1 cellular context compared by ENCODE assay signal in genomic region chr6:142925575-142926110, GRCh38.
TF ChIP-seq lines count a peak whose summit lies in the region.

No MANE protein-coding gene starts in this region.

TF ChIP-seq in HepG2, 621 proteins besides CTCF, POLR2A, EP300 and RAD21 (continues in another document):
- TF ChIP-seq, protein P1, sequence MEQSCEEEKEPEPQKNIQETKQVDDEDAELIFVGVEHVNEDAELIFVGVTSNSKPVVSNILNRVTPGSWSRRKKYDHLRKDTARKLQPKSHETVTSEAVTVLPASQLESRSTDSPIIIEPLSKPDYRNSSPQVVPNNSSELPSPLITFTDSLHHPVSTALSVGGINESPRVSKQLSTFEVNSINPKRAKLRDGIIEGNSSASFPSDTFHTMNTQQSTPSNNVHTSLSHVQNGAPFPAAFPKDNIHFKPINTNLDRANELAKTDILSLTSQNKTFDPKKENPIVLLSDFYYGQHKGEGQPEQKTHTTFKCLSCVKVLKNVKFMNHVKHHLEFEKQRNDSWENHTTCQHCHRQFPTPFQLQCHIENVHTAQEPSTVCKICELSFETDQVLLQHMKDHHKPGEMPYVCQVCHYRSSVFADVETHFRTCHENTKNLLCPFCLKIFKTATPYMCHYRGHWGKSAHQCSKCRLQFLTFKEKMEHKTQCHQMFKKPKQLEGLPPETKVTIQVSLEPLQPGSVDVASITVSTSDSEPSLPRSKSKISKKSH (CRISPR knock-in tag; IDR thresholded peaks at IDR 0.05; ENCODE audit: borderline replicate concordance), result no peak
- TF ChIP-seq CSRNP2 (CRISPR knock-in tag; conservative IDR thresholded peaks at IDR 0.05; ENCODE audit: low read depth), result no peak
- TF ChIP-seq, protein P2, sequence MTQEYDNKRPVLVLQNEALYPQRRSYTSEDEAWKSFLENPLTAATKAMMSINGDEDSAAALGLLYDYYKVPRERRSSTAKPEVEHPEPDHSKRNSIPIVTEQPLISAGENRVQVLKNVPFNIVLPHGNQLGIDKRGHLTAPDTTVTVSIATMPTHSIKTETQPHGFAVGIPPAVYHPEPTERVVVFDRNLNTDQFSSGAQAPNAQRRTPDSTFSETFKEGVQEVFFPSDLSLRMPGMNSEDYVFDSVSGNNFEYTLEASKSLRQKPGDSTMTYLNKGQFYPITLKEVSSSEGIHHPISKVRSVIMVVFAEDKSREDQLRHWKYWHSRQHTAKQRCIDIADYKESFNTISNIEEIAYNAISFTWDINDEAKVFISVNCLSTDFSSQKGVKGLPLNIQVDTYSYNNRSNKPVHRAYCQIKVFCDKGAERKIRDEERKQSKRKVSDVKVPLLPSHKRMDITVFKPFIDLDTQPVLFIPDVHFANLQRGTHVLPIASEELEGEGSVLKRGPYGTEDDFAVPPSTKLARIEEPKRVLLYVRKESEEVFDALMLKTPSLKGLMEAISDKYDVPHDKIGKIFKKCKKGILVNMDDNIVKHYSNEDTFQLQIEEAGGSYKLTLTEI (CRISPR knock-in tag; conservative IDR thresholded peaks at IDR 0.05), result no peak
- TF ChIP-seq GZF1 (CRISPR knock-in tag; IDR thresholded peaks at IDR 0.05), result no peak
- peak; percentile 61; the same call in 1 of the 2 replicates for TF ChIP-seq SOX13 (IDR thresholded peaks at IDR 0.05)
- peak in 1 of 2 experiments; percentile 92; a peak in 2 of 4 replicates for TF ChIP-seq SOX13 (CRISPR knock-in tag; conservative IDR thresholded peaks at IDR 0.05 in 1 of 2, IDR thresholded peaks at IDR 0.05 in 1 of 2)
- TF ChIP-seq PAXIP1 (CRISPR knock-in tag; conservative IDR thresholded peaks at IDR 0.05), result peak; percentile 64
- no peak for TF ChIP-seq RBAK (CRISPR knock-in tag; IDR thresholded peaks at IDR 0.05)
- no peak for TF ChIP-seq ZNF225 (CRISPR knock-in tag; IDR thresholded peaks at IDR 0.05)
- TF ChIP-seq PRDM15 (CRISPR knock-in tag; IDR thresholded peaks at IDR 0.05), result no peak
- no peak for TF ChIP-seq ZNF781 (CRISPR knock-in tag; IDR thresholded peaks at IDR 0.05; ENCODE audit: borderline replicate concordance, not compliant biosample characterization)
- TF ChIP-seq ZBTB20 (CRISPR knock-in tag; IDR thresholded peaks at IDR 0.05; ENCODE audit: borderline replicate concordance, low read depth), result no peak
- no peak for TF ChIP-seq FOXK2 (IDR thresholded peaks at IDR 0.05)
- peak; percentile 73 for TF ChIP-seq SAP130 (CRISPR knock-in tag; IDR thresholded peaks at IDR 0.05; ENCODE audit: low read depth)
- peak; percentile 76 for TF ChIP-seq HNF4A (CRISPR knock-in tag; IDR thresholded peaks at IDR 0.05)
- TF ChIP-seq ZBTB42 (CRISPR knock-in tag; IDR thresholded peaks at IDR 0.05), result no peak
- no peak for TF ChIP-seq NPAS2 (CRISPR knock-in tag; IDR thresholded peaks at IDR 0.05; ENCODE audit: borderline replicate concordance)
- TF ChIP-seq CBX5 (CRISPR knock-in tag; IDR thresholded peaks at IDR 0.05; ENCODE audit: borderline replicate concordance), result no peak
- TF ChIP-seq ZNF430 (CRISPR knock-in tag; IDR thresholded peaks at IDR 0.05), result no peak
- peak; percentile 69; the same call in 1 of the 2 replicates for TF ChIP-seq POLR2AphosphoS2 (IDR thresholded peaks at IDR 0.05; ENCODE audit: low read depth, low read length)
- no peak for TF ChIP-seq KLF9 (CRISPR knock-in tag; IDR thresholded peaks at IDR 0.05; ENCODE audit: low read depth)
- no peak for TF ChIP-seq ZNF562 (CRISPR knock-in tag; IDR thresholded peaks at IDR 0.05; ENCODE audit: borderline replicate concordance)
- TF ChIP-seq, protein P3, sequence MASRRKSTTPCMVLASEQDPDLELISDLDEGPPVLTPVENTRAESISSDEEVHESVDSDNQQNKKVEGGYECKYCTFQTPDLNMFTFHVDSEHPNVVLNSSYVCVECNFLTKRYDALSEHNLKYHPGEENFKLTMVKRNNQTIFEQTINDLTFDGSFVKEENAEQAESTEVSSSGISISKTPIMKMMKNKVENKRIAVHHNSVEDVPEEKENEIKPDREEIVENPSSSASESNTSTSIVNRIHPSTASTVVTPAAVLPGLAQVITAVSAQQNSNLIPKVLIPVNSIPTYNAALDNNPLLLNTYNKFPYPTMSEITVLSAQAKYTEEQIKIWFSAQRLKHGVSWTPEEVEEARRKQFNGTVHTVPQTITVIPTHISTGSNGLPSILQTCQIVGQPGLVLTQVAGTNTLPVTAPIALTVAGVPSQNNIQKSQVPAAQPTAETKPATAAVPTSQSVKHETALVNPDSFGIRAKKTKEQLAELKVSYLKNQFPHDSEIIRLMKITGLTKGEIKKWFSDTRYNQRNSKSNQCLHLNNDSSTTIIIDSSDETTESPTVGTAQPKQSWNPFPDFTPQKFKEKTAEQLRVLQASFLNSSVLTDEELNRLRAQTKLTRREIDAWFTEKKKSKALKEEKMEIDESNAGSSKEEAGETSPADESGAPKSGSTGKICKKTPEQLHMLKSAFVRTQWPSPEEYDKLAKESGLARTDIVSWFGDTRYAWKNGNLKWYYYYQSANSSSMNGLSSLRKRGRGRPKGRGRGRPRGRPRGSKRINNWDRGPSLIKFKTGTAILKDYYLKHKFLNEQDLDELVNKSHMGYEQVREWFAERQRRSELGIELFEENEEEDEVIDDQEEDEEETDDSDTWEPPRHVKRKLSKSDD (CRISPR knock-in tag; IDR thresholded peaks at IDR 0.05; ENCODE audit: low read depth), result no peak
- no peak for TF ChIP-seq HMGA1 (CRISPR knock-in tag; conservative IDR thresholded peaks at IDR 0.05)
- TF ChIP-seq ZNF512B (CRISPR knock-in tag; IDR thresholded peaks at IDR 0.05; ENCODE audit: borderline replicate concordance), result no peak
- peak; percentile 45; the same call in 1 of the 2 replicates for TF ChIP-seq HMG20A (CRISPR knock-in tag; IDR thresholded peaks at IDR 0.05; ENCODE audit: borderline replicate concordance)
- no peak for TF ChIP-seq GPBP1L1 (CRISPR knock-in tag; IDR thresholded peaks at IDR 0.05)
- TF ChIP-seq ZSCAN31 (CRISPR knock-in tag; IDR thresholded peaks at IDR 0.05; ENCODE audit: low read depth), result no peak
- no peak for TF ChIP-seq ZNF546 (CRISPR knock-in tag; conservative IDR thresholded peaks at IDR 0.05)
- no peak for TF ChIP-seq LCORL (IDR thresholded peaks at IDR 0.05)
- no peak for TF ChIP-seq LCORL (CRISPR knock-in tag; IDR thresholded peaks at IDR 0.05)
- no peak for TF ChIP-seq MTA3 (CRISPR knock-in tag; IDR thresholded peaks at IDR 0.05)
- no peak for TF ChIP-seq TIGD3 (CRISPR knock-in tag; IDR thresholded peaks at IDR 0.05; ENCODE audit: borderline replicate concordance)
- TF ChIP-seq HOXD1 (CRISPR knock-in tag; IDR thresholded peaks at IDR 0.05), result no peak
- peak; percentile 4; the same call in 1 of the 2 replicates for TF ChIP-seq CREB1 (IDR thresholded peaks at IDR 0.05)
- peak; percentile 61 for TF ChIP-seq CREB1 (CRISPR knock-in tag; IDR thresholded peaks at IDR 0.05)
- TF ChIP-seq ZNF205 (CRISPR knock-in tag; IDR thresholded peaks at IDR 0.05), result no peak
- TF ChIP-seq ZBTB25 (CRISPR knock-in tag; IDR thresholded peaks at IDR 0.05), result 0 out of 2 replicates have a peak, but pooled peaks have one; percentile 44
- TF ChIP-seq RORA (CRISPR knock-in tag; IDR thresholded peaks at IDR 0.05), result no peak
